12 cellular contexts compared by ENCODE assay signal in genomic region chr1:41663671-41664400, GRCh38.
A peak's percentile ranks its signal among the peaks of the same experiment; 100 is the strongest.
DNase-seq lines count a peak whose midpoint lies in the region; ATAC-seq, FAIRE-seq and TF ChIP-seq lines count a peak whose summit lies in the region.
"Had no signal": no experiment of that assay in that cellular context is flagged by ENCODE, and none has a peak within 500 bp of the region (broad histone marks: within the 10 kb centered on the region; RNA-seq: fewer than 3 reads in every experiment).

No MANE protein-coding gene starts in this region.

- 0% methylated on average over 3 of the region's 5 CpGs for WGBS in HepG2 (ENCODE audit: low lambda C conversion rate)

- no peak for DNase-seq in AG04450 (ENCODE audit: low read depth, low spot score)
- DNase-seq in GM18507 (ENCODE audit: extremely low spot score, insufficient read length, low read depth) = no peak
- DNase-seq in natural killer cell treated with Interleukin-12 subunit alpha and Interleukin-12 subunit beta and Interleukin-15 and Interleukin-18, amount 100 ng/mL, for 72 hours (ENCODE audit: low spot score) = no peak
- no peak for DNase-seq in NCI-H82 treated with DMSO at 0.1 percent for 48 hours (lab: John Stamatoyannopoulos, UW; ENCODE audit: unreplicated experiment)
- DNase-seq in HepG2 (ENCODE audit: low spot score) = no peak
- DNase-seq in OCI-M1 (lab: John Stamatoyannopoulos, UW) = no peak
- no peak for DNase-seq in NCI-H2171 (lab: John Stamatoyannopoulos, UW)
- DNase-seq: aorta, esophagus squamous epithelium, NCI-H2029 had no signal

- no peak for TF ChIP-seq EP300 in HepG2 (IDR thresholded peaks at IDR 0.05; ENCODE audit: low read depth in 2 of 2, low read length in 2 of 2)
- no peak for TF ChIP-seq EP300 in HepG2 (CRISPR knock-in tag; IDR thresholded peaks at IDR 0.05; ENCODE audit: borderline replicate concordance)

- H2AFZ ChIP-seq in HepG2 (ENCODE audit: low read length) = no peak overlapping the region

- H3K4me3 ChIP-seq in AG04450 (ENCODE audit: low read depth, low read length) = no peak overlapping the region
- no peak overlapping the region for H3K4me3 ChIP-seq in HepG2 (replicated peaks in 1 of 3; ENCODE audit: insufficient read depth in 1 of 3, low read depth in 2 of 3, low read length in 3 of 3)

- TF ChIP-seq CTCF in AG04450 (IDR thresholded peaks at IDR 0.05; ENCODE audit: low read depth, low read length) (no peak), HepG2 (CRISPR knock-in tag; IDR thresholded peaks at IDR 0.05) (no peak)

- ATAC-seq in natural killer cell treated with Interleukin-12 subunit alpha and Interleukin-12 subunit beta and Interleukin-15 and Interleukin-18, amount 100 ng/mL, for 72 hours = no peak
- ATAC-seq in HepG2 = no peak

- FAIRE-seq in GM18507 (lab: Jason Lieb, UNC) = peak; percentile 21
- no peak for FAIRE-seq in HepG2 (lab: Jason Lieb, UNC)
- FAIRE-seq: HTR-8/SVneo had no signal

- intact Hi-C loops in HepG2 (cut with micrococcal nuclease; ENCODE audit: unreplicated experiment) = no loop called here

- no peak overlapping the region for H3K4me2 ChIP-seq in HepG2 (ENCODE audit: low read depth, low read length)

- POLR2A ChIA-PET in AG04450 (lab: Yijun Ruan, JAX) (interaction anchor here (3.0 kb wide), 1 partner anchor 9 kb away, joined by 18 read pairs; no protein-coding TSS in a partner anchor), HepG2 (lab: Yijun Ruan, JAX) (no interaction called here)

- H3K36me3 Mint-ChIP-seq in activated naive CD8-positive, alpha-beta T cell = peaks cover 12% of the 10 kb centered on the region
- H3K36me3 Mint-ChIP-seq in natural killer cell treated with Interleukin-12 subunit alpha and Interleukin-12 subunit beta and Interleukin-15 and Interleukin-18, amount 100 ng/mL, for 72 hours = no peaks in the 10 kb centered on the region

- TF ChIP-seq POLR2A in HepG2 (IDR thresholded peaks at IDR 0.05; ENCODE audit: insufficient read depth in 1 of 2, low read depth in 2 of 2, low read length in 2 of 2) = no peak

- no peak overlapping the region for H3K9ac ChIP-seq in HepG2 (ENCODE audit: insufficient read depth, low read depth, low read length)

- in situ Hi-C loops in HepG2 (cut with HindIII; ENCODE audit: extremely low pct_ligation_motif_present, low pct_unique_long_range_greater_than_20kb) = no loop called here

- H3K27me3 Mint-ChIP-seq in activated naive CD8-positive, alpha-beta T cell = no peaks in the 10 kb centered on the region
- H3K27me3 Mint-ChIP-seq in natural killer cell treated with Interleukin-12 subunit alpha and Interleukin-12 subunit beta and Interleukin-15 and Interleukin-18, amount 100 ng/mL, for 72 hours = peaks cover 0 to 4% of the 10 kb centered on the region in 2 donors

- H3K27ac Mint-ChIP-seq in activated naive CD8-positive, alpha-beta T cell = peak overlapping the region; percentile 79
- peak overlapping the region; percentile 43 to 47 for H3K27ac Mint-ChIP-seq in natural killer cell treated with Interleukin-12 subunit alpha and Interleukin-12 subunit beta and Interleukin-15 and Interleukin-18, amount 100 ng/mL, for 72 hours

- H3K27me3 ChIP-seq in AG04450 (ENCODE audit: control insufficient read depth, insufficient read depth, low read length) (no peaks in the 10 kb centered on the region), HepG2 (ENCODE audit: control insufficient read depth in 1 of 2, insufficient read depth in 2 of 2, low read length in 2 of 2) (peaks cover 3 to 32% of the 10 kb centered on the region in 2 experiments; a peak in 3 of 5 replicates)
- H3K27me3 ChIP-seq: esophagus squamous epithelium had no signal

- H3K9me3 ChIP-seq in AG04450 (ENCODE audit: control insufficient read depth, insufficient read depth, low read length) = no peaks in the 10 kb centered on the region
- H3K9me3 ChIP-seq in HepG2 (ENCODE audit: low read length) = no peaks in the 10 kb centered on the region
- H3K9me3 ChIP-seq: esophagus squamous epithelium had no signal

- no peaks in the 10 kb centered on the region for H3K9me3 Mint-ChIP-seq in activated naive CD8-positive, alpha-beta T cell (ENCODE audit: low read depth)
- no peaks in the 10 kb centered on the region for H3K9me3 Mint-ChIP-seq in natural killer cell treated with Interleukin-12 subunit alpha and Interleukin-12 subunit beta and Interleukin-15 and Interleukin-18, amount 100 ng/mL, for 72 hours

- CTCF ChIA-PET in AG04450 (lab: Charles Lee) (no interaction called here), HepG2 (lab: Yijun Ruan, JAX; ENCODE audit: low intra/inter-chr PET ratio, low total read pairs) (no interaction called here)

- no peaks in the 10 kb centered on the region for H3K4me1 ChIP-seq in HepG2 (ENCODE audit: insufficient read depth, low read length)

- H4K20me1 ChIP-seq in HepG2 (ENCODE audit: insufficient read depth, low read length) = no peaks in the 10 kb centered on the region

- peaks cover 70% of the 10 kb centered on the region for H3K4me1 Mint-ChIP-seq in activated naive CD8-positive, alpha-beta T cell (ENCODE audit: low read depth)
- peaks cover 47% of the 10 kb centered on the region in 2 donors for H3K4me1 Mint-ChIP-seq in natural killer cell treated with Interleukin-12 subunit alpha and Interleukin-12 subunit beta and Interleukin-15 and Interleukin-18, amount 100 ng/mL, for 72 hours (ENCODE audit: low read depth in 2 of 2)

- BruUV-seq in HepG2 (replicated peaks; lab: Mats Ljungman, UMichigan) = no TSS peak

- no peaks in the 10 kb centered on the region for H3K36me3 ChIP-seq in HepG2 (replicated peaks in 1 of 2; ENCODE audit: control insufficient read depth in 1 of 2, insufficient read depth in 2 of 2, low read length in 2 of 2)
- H3K36me3 ChIP-seq: esophagus squamous epithelium had no signal

- H3K27ac ChIP-seq in AG04450 (ENCODE audit: low read depth, low read length) (peak overlapping the region; percentile 21), HepG2 (ENCODE audit: extremely low read length, insufficient read depth, low read length) (no peak overlapping the region)

- TF ChIP-seq RAD21 in HepG2 (CRISPR knock-in tag; IDR thresholded peaks at IDR 0.05) = no peak

- no peaks in the 10 kb centered on the region for H3K79me2 ChIP-seq in HepG2 (ENCODE audit: insufficient read depth, low read length)

- peak overlapping the region; percentile 74 for H3K4me3 Mint-ChIP-seq in activated naive CD8-positive, alpha-beta T cell
- peak overlapping the region; percentile 52 for H3K4me3 Mint-ChIP-seq in natural killer cell treated with Interleukin-12 subunit alpha and Interleukin-12 subunit beta and Interleukin-15 and Interleukin-18, amount 100 ng/mL, for 72 hours

TF ChIP-seq in HepG2, 621 proteins besides CTCF, POLR2A, EP300 and RAD21 (continues in another document):
- TF ChIP-seq ZSCAN29 (CRISPR knock-in tag; conservative IDR thresholded peaks at IDR 0.05) (no peak), ZBED4 (CRISPR knock-in tag; IDR thresholded peaks at IDR 0.05; ENCODE audit: borderline replicate concordance) (no peak), ZNF18 (CRISPR knock-in tag; IDR thresholded peaks at IDR 0.05; ENCODE audit: insufficient replicate concordance) (no peak), ZNF616 (CRISPR knock-in tag; IDR thresholded peaks at IDR 0.05; ENCODE audit: low read depth) (no peak), E2F2 (CRISPR knock-in tag; IDR thresholded peaks at IDR 0.05; ENCODE audit: borderline replicate concordance) (no peak), ZMAT3 (CRISPR knock-in tag; conservative IDR thresholded peaks at IDR 0.05) (no peak), TBX2 (CRISPR knock-in tag; IDR thresholded peaks at IDR 0.05; ENCODE audit: borderline replicate concordance) (no peak)
